11 cellular contexts compared by ENCODE assay signal in the genomic region with DNA sequence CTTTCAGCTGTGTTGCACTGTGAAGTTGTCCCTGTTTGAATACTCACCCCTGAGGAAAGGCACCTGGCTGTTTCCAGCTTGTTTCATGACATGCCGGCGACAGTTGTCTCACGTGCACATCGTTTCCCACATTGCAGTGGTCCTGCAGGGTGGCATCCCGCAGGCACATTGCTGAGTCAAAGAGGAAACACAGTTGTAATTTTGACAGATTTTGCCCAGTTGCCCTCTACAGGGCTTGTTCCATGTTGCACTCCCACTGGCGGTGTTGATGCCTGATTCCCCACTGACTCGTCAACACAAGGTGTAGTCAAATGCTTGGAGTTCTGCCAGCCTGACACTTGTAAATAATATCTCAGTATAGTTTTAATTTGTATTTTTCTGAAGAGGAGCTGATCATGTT. TPM values are rescaled to one million over a fixed set of nuclear protein-coding genes. Genes with fewer than 3 reads are reported as not detected.
A peak's percentile ranks its signal among the peaks of the same experiment; 100 is the strongest.
DNase-seq lines count a peak whose midpoint lies in the region; ATAC-seq and TF ChIP-seq lines count a peak whose summit lies in the region.
"Had no signal": no experiment of that assay in that cellular context is flagged by ENCODE, and none has a peak within 500 bp of the region (broad histone marks: within the 10 kb centered on the region; RNA-seq: fewer than 3 reads in every experiment).

No MANE protein-coding gene starts in this region.

- no peak overlapping the region for H3K4me3 Mint-ChIP-seq in neural crest cell
- H3K4me3 Mint-ChIP-seq in CD4-positive, alpha-beta T cell = no peak overlapping the region
- H3K4me3 Mint-ChIP-seq: activated naive CD8-positive, alpha-beta T cell treated with anti-CD3 and anti-CD28 coated beads, Interleukin-2, amount 10 ng/mL, durations not matched to agents 7 days and 5 days had no signal

- no peaks in the 10 kb centered on the region for H3K9me3 ChIP-seq in Loucy (ENCODE audit: insufficient read depth, low read depth, low read length)
- H3K9me3 ChIP-seq in CD4-positive, alpha-beta T cell (ENCODE audit: control insufficient read depth, low read length) = no peaks in the 10 kb centered on the region
- H3K9me3 ChIP-seq: esophagus squamous epithelium had no signal

- no peak overlapping the region for H3K9ac ChIP-seq in Loucy (ENCODE audit: low read depth, low read length, poor library complexity, severe bottlenecking)

- TF ChIP-seq CTCF in Loucy (conservative IDR thresholded peaks at IDR 0.05; ENCODE audit: low read length) (peak; percentile 37), neural crest cell (conservative IDR thresholded peaks at IDR 0.05) (peak; percentile 32)
- no peak for TF ChIP-seq CTCF in CD4-positive, alpha-beta T cell (IDR thresholded peaks at IDR 0.05)

- ATAC-seq in GM21737 (IDR thresholded peaks at IDR 0.05; ENCODE audit: unreplicated experiment) = no peak
- ATAC-seq in CD4-positive, alpha-beta T cell (ENCODE audit: poor library complexity) = no peak
- no peak for ATAC-seq in GM21367 (IDR thresholded peaks at IDR 0.05; ENCODE audit: unreplicated experiment)

- no peak overlapping the region for H3K4me2 ChIP-seq in Loucy (ENCODE audit: low read depth, low read length, poor library complexity, severe bottlenecking)

- no peak overlapping the region for H3K27ac ChIP-seq in CD4-positive, alpha-beta T cell (ENCODE audit: low read depth, low read length)

- no peak overlapping the region for H3K4me3 ChIP-seq in Loucy (ENCODE audit: low read length, poor library complexity, severe bottlenecking)
- H3K4me3 ChIP-seq: esophagus squamous epithelium had no signal

- peaks cover 13% of the 10 kb centered on the region for H3K27me3 ChIP-seq in Loucy (ENCODE audit: insufficient read depth, low read length, poor library complexity, severe bottlenecking)
- H3K27me3 ChIP-seq in CD4-positive, alpha-beta T cell (ENCODE audit: control insufficient read depth, insufficient read depth, low read length) = no peaks in the 10 kb centered on the region
- H3K27me3 ChIP-seq: esophagus squamous epithelium had no signal

- H3K79me2 ChIP-seq in Loucy (ENCODE audit: insufficient read depth, low read length) = no peaks in the 10 kb centered on the region

- H3K4me1 ChIP-seq in Loucy (ENCODE audit: insufficient read depth, low read length, poor library complexity, severe bottlenecking) = no peaks in the 10 kb centered on the region

- H3K27me3 Mint-ChIP-seq in neural crest cell (ENCODE audit: low read depth) = no peaks in the 10 kb centered on the region
- peaks cover 35% of the 10 kb centered on the region for H3K27me3 Mint-ChIP-seq in CD4-positive, alpha-beta T cell

- intact Hi-C loops in CD4-positive, alpha-beta T cell (cut with DNase I, micrococcal nuclease) = loop anchor here in 1 of 2 experiments (1.0 kb wide), 1 partner anchor 21 kb away; no protein-coding TSS in a partner anchor

- H4K20me1 ChIP-seq in Loucy (ENCODE audit: insufficient read depth, low read length, poor library complexity, severe bottlenecking) = no peaks in the 10 kb centered on the region

- CTCF ChIA-PET in CD4-positive, alpha-beta T cell (lab: Charles Lee) = no interaction called here

- peaks cover 58% of the 10 kb centered on the region for H3K4me1 Mint-ChIP-seq in neural crest cell
- no peaks in the 10 kb centered on the region for H3K4me1 Mint-ChIP-seq in CD4-positive, alpha-beta T cell (ENCODE audit: low read depth)
- H3K4me1 Mint-ChIP-seq: activated naive CD8-positive, alpha-beta T cell treated with anti-CD3 and anti-CD28 coated beads, Interleukin-2, amount 10 ng/mL, durations not matched to agents 7 days and 5 days had no signal

- no peak overlapping the region for H2AFZ ChIP-seq in Loucy (ENCODE audit: low read length)

- H3K9me3 Mint-ChIP-seq in neural crest cell = no peaks in the 10 kb centered on the region
- H3K9me3 Mint-ChIP-seq in CD4-positive, alpha-beta T cell = no peaks in the 10 kb centered on the region
- H3K9me3 Mint-ChIP-seq: activated naive CD8-positive, alpha-beta T cell treated with anti-CD3 and anti-CD28 coated beads, Interleukin-2, amount 10 ng/mL, durations not matched to agents 7 days and 5 days had no signal

- peaks cover 2% of the 10 kb centered on the region for H3K36me3 Mint-ChIP-seq in neural crest cell (ENCODE audit: low read depth)
- no peaks in the 10 kb centered on the region for H3K36me3 Mint-ChIP-seq in CD4-positive, alpha-beta T cell (ENCODE audit: low read depth)
- H3K36me3 Mint-ChIP-seq: activated naive CD8-positive, alpha-beta T cell treated with anti-CD3 and anti-CD28 coated beads, Interleukin-2, amount 10 ng/mL, durations not matched to agents 7 days and 5 days had no signal

- H3K9me2 ChIP-seq in Loucy (replicated peaks; ENCODE audit: low read depth, low read length) = no peaks in the 10 kb centered on the region

- peak; percentile 53 for DNase-seq in G401 (ENCODE audit: low spot score)
- peak; percentile 26 for DNase-seq in SW480 (ENCODE audit: low spot score)
- DNase-seq in neural crest cell (ENCODE audit: low read depth, low spot score) = no peak
- no peak for DNase-seq in NCI-H187 treated with DMSO at 0.1 percent for 48 hours (lab: John Stamatoyannopoulos, UW)
- no peak for DNase-seq in CD4-positive, alpha-beta T cell
- DNase-seq: activated CD4-positive, alpha-beta T cell treated with anti-CD3 and anti-CD28 coated beads, Interleukin-2, amount 50 U/mL, for 1 hour; activated naive CD8-positive, alpha-beta T cell treated with anti-CD3 and anti-CD28 coated beads, Interleukin-2, amount 10 ng/mL, durations not matched to agents 7 days and 5 days; esophagus squamous epithelium had no signal

- H3F3A ChIP-seq in Loucy (ENCODE audit: low read depth) = no peaks in the 10 kb centered on the region

- H3K27ac Mint-ChIP-seq in neural crest cell (ENCODE audit: unreplicated experiment) = no peak overlapping the region
- no peak overlapping the region for H3K27ac Mint-ChIP-seq in CD4-positive, alpha-beta T cell
- H3K27ac Mint-ChIP-seq: activated naive CD8-positive, alpha-beta T cell treated with anti-CD3 and anti-CD28 coated beads, Interleukin-2, amount 10 ng/mL, durations not matched to agents 7 days and 5 days had no signal

- POLR2A ChIA-PET in CD4-positive, alpha-beta T cell (lab: Charles Lee) = no interaction called here

- in situ Hi-C loops in G401 (cut with HindIII; ENCODE audit: low sequenced_read_pairs) = no loop called here

- no peaks in the 10 kb centered on the region for H3K36me3 ChIP-seq in Loucy (ENCODE audit: insufficient read depth, low read length)
- H3K36me3 ChIP-seq: esophagus squamous epithelium had no signal

RNA-seq across cellular contexts. Expression of gene EPN2, which starts 23.8 kb away (rescaled TPM):
- total RNA-seq in G401 (2014; rRNA removed; shearing (Covaris generic)) = 18.8 and 20.8 TPM in 2 replicates
- total RNA-seq in neural crest cell = 45.5 and 47.3 TPM in 2 replicates
- 10 to 100 TPM; 11.9 to 12.3 TPM for total RNA-seq in CD4-positive, alpha-beta T cell

Comparison
In these comparisons a context has a peak if more than half of its experiments do, and no peak if none do; other contexts are left out.
1. DNase-seq: peak in G401 (single experiment) and SW480 (single experiment); none in neural crest cell (single experiment), NCI-H187 treated with DMSO at 0.1 percent for 48 hours (single experiment) and CD4-positive, alpha-beta T cell (0 of 10).